ENCODE assay signal across 8 cellular contexts in the genomic region with DNA sequence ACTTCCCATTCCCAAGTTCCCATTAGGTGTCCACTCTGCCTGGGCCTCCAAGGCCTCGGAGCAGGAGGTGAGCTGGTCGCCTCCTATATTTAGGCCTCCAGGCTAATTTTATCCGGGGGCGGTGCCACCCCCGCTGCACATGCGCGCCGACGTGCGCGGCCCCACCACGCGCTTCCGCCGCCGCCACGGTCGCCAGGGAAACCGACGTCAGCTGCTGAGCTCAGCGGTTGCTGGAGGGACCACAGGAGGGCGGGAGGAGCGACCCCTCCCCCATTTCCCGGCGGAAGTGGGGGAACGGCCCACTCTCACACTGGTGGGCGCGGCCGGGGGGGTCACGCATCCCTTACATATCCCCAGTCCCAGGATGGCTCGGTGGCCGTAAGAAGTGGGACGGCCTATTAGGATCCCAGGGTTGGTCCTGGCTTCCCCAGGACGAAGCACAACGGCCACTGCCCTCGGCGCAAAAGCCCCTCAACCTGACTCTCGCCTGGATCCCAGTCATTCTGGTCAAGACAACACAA. TPM values are rescaled to one million over a fixed set of nuclear protein-coding genes. Genes with fewer than 3 reads are reported as not detected.
DNase-seq lines count a peak whose midpoint lies in the region; ATAC-seq and TF ChIP-seq lines count a peak whose summit lies in the region.

No MANE protein-coding gene starts in this region.

- TF ChIP-seq EP300 in stomach (IDR thresholded peaks at IDR 0.05), result peak; percentile 80

- H3K27me3 ChIP-seq in ACC112 (ENCODE audit: insufficient read depth, low read length) (no peaks in the 10 kb centered on the region), RWPE2 (ENCODE audit: insufficient read depth, poor library complexity, severe bottlenecking) (no peaks in the 10 kb centered on the region), neuron (ENCODE audit: insufficient read depth, low read length) (no peaks in the 10 kb centered on the region), stomach (no peaks in the 10 kb centered on the region)

- no peak for TF ChIP-seq POLR2A in stomach (IDR thresholded peaks at IDR 0.05)

- peak overlapping the region; percentile 99 for H3K27ac ChIP-seq in ACC112 (ENCODE audit: low read depth, low read length)
- peak overlapping the region; percentile 98 for H3K27ac ChIP-seq in RWPE2 (ENCODE audit: poor library complexity, severe bottlenecking)
- H3K27ac ChIP-seq in stomach, result peak overlapping the region; percentile 96 to 100 (median 100)

- H2AFZ ChIP-seq in ACC112 (ENCODE audit: low read length, unreplicated experiment), result no peak overlapping the region
- H2AFZ ChIP-seq in neuron (ENCODE audit: low read depth, low read length), result no peak overlapping the region

- TF ChIP-seq CTCF in RWPE2 (IDR thresholded peaks at IDR 0.05; ENCODE audit: poor library complexity, severe bottlenecking) (no peak), stomach (IDR thresholded peaks at IDR 0.05) (no peak)

- H3K4me1 ChIP-seq in ACC112 (ENCODE audit: control insufficient read depth, insufficient read depth, low read length, unreplicated experiment), result peaks cover 22% of the 10 kb centered on the region
- peaks cover 16% of the 10 kb centered on the region for H3K4me1 ChIP-seq in RWPE2 (ENCODE audit: insufficient read depth, poor library complexity, severe bottlenecking)
- H3K4me1 ChIP-seq in neuron (ENCODE audit: insufficient read depth, low read length), result peaks cover 43% of the 10 kb centered on the region
- peaks cover 32 to 76% (median 63%) of the 10 kb centered on the region in 4 donors for H3K4me1 ChIP-seq in stomach

- ATAC-seq in GM18868 (IDR thresholded peaks at IDR 0.05; ENCODE audit: unreplicated experiment) (peak; percentile 63), HG03439 (IDR thresholded peaks at IDR 0.05; ENCODE audit: unreplicated experiment) (peak; percentile 38), RWPE2 (ENCODE audit: low read depth) (no peak)

- H3K79me2 ChIP-seq in ACC112 (ENCODE audit: control insufficient read depth, insufficient read depth, low read length, unreplicated experiment), result peaks cover 57% of the 10 kb centered on the region

- H3K4me3 ChIP-seq in ACC112 (ENCODE audit: low read depth, low read length) (peak overlapping the region; percentile 89), RWPE2 (ENCODE audit: severe bottlenecking) (peak overlapping the region; percentile 44), neuron (ENCODE audit: low read length) (peak overlapping the region; percentile 83), stomach (peak overlapping the region; percentile 66 to 91 (median 76))

- 9 to 38% (median 33%) methylated on average over 11 to 38 of the region's 38 CpGs for WGBS in stomach, 5 donors

- DNase-seq in RWPE2 (ENCODE audit: low spot score), result no peak
- DNase-seq in activated naive CD4-positive, alpha-beta T cell treated with Interleukin-2 at 50 U/mL for 16 hours, result peak; percentile 88
- peak; percentile 72 for DNase-seq in foreskin melanocyte
- DNase-seq in stomach, result peak; percentile 77

- peaks cover 42% of the 10 kb centered on the region; the same call in 1 of the 2 replicates for H3K36me3 ChIP-seq in ACC112 (ENCODE audit: insufficient read depth, low read length)
- peaks cover 91% of the 10 kb centered on the region for H3K36me3 ChIP-seq in RWPE2 (ENCODE audit: low read depth)
- H3K36me3 ChIP-seq in neuron (ENCODE audit: insufficient read depth, low read length), result peaks cover 36% of the 10 kb centered on the region
- H3K36me3 ChIP-seq in stomach, result peaks cover 54 to 57% (median 55%) of the 10 kb centered on the region in 4 donors

- intact Hi-C loops in stomach (cut with DNase I; ENCODE audit: low total_unique reads), result no loop called here

- H3K9me3 ChIP-seq in RWPE2 (ENCODE audit: severe bottlenecking) (no peaks in the 10 kb centered on the region), neuron (ENCODE audit: low read length) (no peaks in the 10 kb centered on the region), stomach (no peaks in the 10 kb centered on the region)

RNA-seq across cellular contexts. Expression of gene PER1, which starts 1.0 kb away (rescaled TPM):
- total RNA-seq in stomach, result 100 to 1,000 TPM in 3 of 5 donors, 10 to 100 TPM in 2; 16.2 to 163 (median 137) TPM
- polyA plus RNA-seq in stomach, result 10 to 100 TPM; 47.2 to 69.4 (median 66.7) TPM

RNA-seq across cellular contexts. Expression of gene VAMP2, which starts 11.6 kb away (rescaled TPM):
- total RNA-seq in stomach, result 100 to 1,000 TPM in 1 of 5 donors, 10 to 100 TPM in 2, 1 to 10 TPM in 2; 6.7 to 104 (median 17.3) TPM
- 10 to 100 TPM; 32.4 to 58.8 (median 43.1) TPM for polyA plus RNA-seq in stomach

RNA-seq across cellular contexts. Expression of gene TMEM107, which starts 25.0 kb away (rescaled TPM):
- total RNA-seq in stomach, result 10 to 100 TPM in 3 of 5 donors, 1 to 10 TPM in 2; 5.2 to 37.6 (median 14.9) TPM
- polyA plus RNA-seq in stomach, result 10 to 100 TPM in 1 of 3 donors, 1 to 10 TPM in 2; 6.3 to 10.3 (median 8.0) TPM

RNA-seq across cellular contexts. Expression of gene HES7, which starts 27.3 kb away (rescaled TPM):
- total RNA-seq in stomach, result not detected
- polyA plus RNA-seq in stomach, result under 1 TPM in 2 of 3 donors, not detected in 1; 0.58 to 0.92 TPM

RNA-seq across cellular contexts. Expression of gene ALOXE3, which starts 32.9 kb away (rescaled TPM):
- total RNA-seq in stomach, result not detected
- polyA plus RNA-seq in stomach, result under 1 TPM in 2 of 3 donors, not detected in 1; 0.12 to 0.43 TPM
